22 cellular contexts compared by ENCODE assay signal in the genomic region with DNA sequence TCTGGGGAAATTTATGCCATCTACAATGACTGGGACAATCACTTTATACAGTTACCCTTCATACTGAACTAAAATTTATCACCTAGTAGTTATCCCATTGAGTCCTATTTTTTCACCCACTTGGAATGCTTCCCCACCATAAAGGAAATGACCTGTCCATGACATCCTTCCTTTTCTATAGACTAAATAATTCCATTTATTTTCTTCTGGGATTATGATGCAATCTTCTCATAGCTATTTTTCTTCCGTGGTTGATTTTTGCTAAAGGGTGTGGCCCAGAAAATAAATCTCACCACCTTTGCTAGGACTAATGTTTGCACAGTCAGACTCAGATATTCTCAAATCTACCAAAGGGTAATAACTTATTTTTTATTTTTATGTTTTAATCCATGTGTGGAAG.
"Had no signal": no experiment of that assay in that cellular context is flagged by ENCODE, and none has a peak within 500 bp of the region (broad histone marks: within the 10 kb centered on the region; RNA-seq: fewer than 3 reads in every experiment).

No MANE protein-coding gene starts in this region.

- FAIRE-seq: K562 had no signal

- H3K36me3 Mint-ChIP-seq: IgD-negative memory B cell had no signal

- H3K4me2 ChIP-seq: KMS-11, SK-N-SH had no signal

- H3K4me3 Mint-ChIP-seq: IgD-negative memory B cell had no signal

- H3K4me3 ChIP-seq: K562 had no signal

- H3K27ac Mint-ChIP-seq: IgD-negative memory B cell had no signal

- H3K9ac ChIP-seq: KMS-11, SK-N-SH had no signal

- H3K27me3 Mint-ChIP-seq: IgD-negative memory B cell had no signal

- H3K27ac ChIP-seq: KMS-11, RWPE1 had no signal

- ATAC-seq: K562, Panc1 had no signal

- H3K4me1 Mint-ChIP-seq: IgD-negative memory B cell had no signal

- DNase-seq: Kasumi-1, MM.1S, NCI-H1092 treated with DMSO at 0.1 percent for 48 hours, NCI-H1436, NCI-H187, NCI-H2029, NCI-H2081 treated with DMSO at 0.1 percent for 48 hours, NCI-H2171, NCI-H226, NCI-H446, NCI-H510A, NCI-H524 treated with DMSO at 0.1 percent for 48 hours, NCI-H69, NCI-H774, SHP77, SK-N-SH, SW 1271 had no signal

- H3K9me3 ChIP-seq: SK-N-SH had no signal
